ENCODE assay signal across 8 cellular contexts in genomic region chr1:179953974-179954493, GRCh38. TPM values are rescaled to one million over a fixed set of nuclear protein-coding genes. Genes with fewer than 3 reads are reported as not detected.
A peak's percentile ranks its signal among the peaks of the same experiment; 100 is the strongest.
DNase-seq lines count a peak whose midpoint lies in the region; ATAC-seq and TF ChIP-seq lines count a peak whose summit lies in the region.

No MANE protein-coding gene starts in this region.

- H3K27me3 ChIP-seq in OCI-LY3 (ENCODE audit: low read depth, low read length) (no peaks in the 10 kb centered on the region), cardiac muscle cell (no peaks in the 10 kb centered on the region)

- H2AFZ ChIP-seq in OCI-LY3 (ENCODE audit: low read depth, low read length), result peak overlapping the region; percentile 97

- peaks cover 48% of the 10 kb centered on the region for H3K79me2 ChIP-seq in OCI-LY3 (ENCODE audit: low read length)

- H3K36me3 ChIP-seq in OCI-LY3 (replicated peaks; ENCODE audit: low read depth, low read length) (no peaks in the 10 kb centered on the region), cardiac muscle cell (no peaks in the 10 kb centered on the region)

- H3K4me3 ChIP-seq in OCI-LY3 (ENCODE audit: low read length) (peak overlapping the region; percentile 84), cardiac muscle cell (peak overlapping the region; percentile 35), retinal pigment epithelial cell (ENCODE audit: low read length) (peak overlapping the region; percentile 91)

- H3K4me2 ChIP-seq in OCI-LY3 (ENCODE audit: low read length), result peak overlapping the region; percentile 79

- DNase-seq in NCI-H1694 treated with DMSO at 0.1 percent for 48 hours (lab: John Stamatoyannopoulos, UW), result peak; percentile 69
- DNase-seq in NCI-H1694 (lab: John Stamatoyannopoulos, UW), result no peak
- peak; percentile 33 for DNase-seq in activated effector memory CD4-positive, alpha-beta T cell treated with Interleukin-2 at 50 U/mL for 16 hours
- DNase-seq in cardiac muscle cell (ENCODE audit: low read depth in 1 of 2, low spot score in 1 of 2), result peak in 1 of 2 donors; percentile 72
- DNase-seq in retinal pigment epithelial cell (ENCODE audit: low read depth), result no peak
- no peak for DNase-seq in hippocampal formation (lab: John Stamatoyannopoulos, UW)

- ATAC-seq in HG03378 (IDR thresholded peaks at IDR 0.05; ENCODE audit: unreplicated experiment), result peak; percentile 28

- no peaks in the 10 kb centered on the region for H3K9me3 ChIP-seq in OCI-LY3 (ENCODE audit: insufficient read depth, low read length)
- peaks cover 3% of the 10 kb centered on the region for H3K9me3 ChIP-seq in cardiac muscle cell (ENCODE audit: low read depth)

- H3K4me1 ChIP-seq in OCI-LY3 (ENCODE audit: low read length) (peaks cover 39% of the 10 kb centered on the region), cardiac muscle cell (ENCODE audit: low read depth) (peaks cover 7% of the 10 kb centered on the region)

- peak overlapping the region; percentile 75 for H3K27ac ChIP-seq in OCI-LY3 (ENCODE audit: low read length)
- peak overlapping the region; percentile 97 for H3K27ac ChIP-seq in cardiac muscle cell

- TF ChIP-seq CTCF in OCI-LY3 (IDR thresholded peaks at IDR 0.05; ENCODE audit: low read depth, low read length) (peak; percentile 55), cardiac muscle cell (IDR thresholded peaks at IDR 0.05; ENCODE audit: low read depth, low read length) (peak; percentile 20), retinal pigment epithelial cell (conservative IDR thresholded peaks at IDR 0.05; ENCODE audit: low read depth, low read length) (peak; percentile 26)

- H4K20me1 ChIP-seq in OCI-LY3 (ENCODE audit: insufficient read depth, low read length), result peaks cover 32% of the 10 kb centered on the region

- H3K9ac ChIP-seq in OCI-LY3 (ENCODE audit: low read length), result peak overlapping the region; percentile 78

RNA-seq across cellular contexts. Expression of gene CEP350, which starts 0.6 kb away (rescaled TPM):
- 27.8 and 49.6 TPM in 2 replicates for total RNA-seq in cardiac muscle cell
- polyA plus RNA-seq in cardiac muscle cell, result 24.9 and 31.6 TPM in 2 replicates

Comparison
In these comparisons a context has a peak if more than half of its experiments do, and no peak if none do; other contexts are left out.
1. DNase-seq: peak in NCI-H1694 treated with DMSO at 0.1 percent for 48 hours (single experiment) and activated effector memory CD4-positive, alpha-beta T cell treated with Interleukin-2 at 50 U/mL for 16 hours (single experiment); none in NCI-H1694 (single experiment), retinal pigment epithelial cell (single experiment) and hippocampal formation (0 of 2).
2. H3K4me3 ChIP-seq: peak in every context shown above with its lines; median percentile 91 in retinal pigment epithelial cell; 84 in OCI-LY3; 35 in cardiac muscle cell.
3. Peak in every context shown above with its lines, with median percentiles within 50 percentile points of each other: CTCF ChIP-seq.